ENCODE assay signal across 11 cellular contexts in the genomic region with DNA sequence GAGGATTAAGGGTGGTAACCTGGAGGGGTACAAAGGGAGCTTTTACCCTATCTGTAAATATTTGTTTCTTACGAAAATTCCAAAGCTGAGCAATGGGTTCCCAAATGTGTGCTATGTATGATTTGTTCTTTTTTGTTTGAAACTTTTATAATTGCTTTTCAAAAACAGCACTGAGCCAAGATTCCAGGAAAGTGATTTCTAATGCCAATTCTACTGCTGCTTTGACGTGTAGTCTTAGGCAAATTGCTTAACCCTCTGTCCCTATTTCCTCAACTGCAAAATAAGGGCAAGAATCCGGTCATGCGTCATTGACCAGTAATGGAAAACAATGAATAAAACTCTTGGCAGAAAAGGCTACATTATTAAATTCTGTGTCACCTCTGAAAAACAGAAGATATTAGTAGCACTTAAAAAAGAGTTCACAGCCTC.
DNase-seq lines count a peak whose midpoint lies in the region; ATAC-seq and TF ChIP-seq lines count a peak whose summit lies in the region.
"Had no signal": no experiment of that assay in that cellular context is flagged by ENCODE, and none has a peak within 500 bp of the region (broad histone marks: within the 10 kb centered on the region; RNA-seq: fewer than 3 reads in every experiment).

No MANE protein-coding gene starts in this region.

- ATAC-seq in foreskin keratinocyte = no peak

- H3K27me3 ChIP-seq in adipocyte (replicated peaks; ENCODE audit: control insufficient read depth, insufficient read depth, low read length) (no peaks in the 10 kb centered on the region), foreskin keratinocyte (no peaks in the 10 kb centered on the region)

- no peak for TF ChIP-seq CTCF in foreskin keratinocyte (conservative IDR thresholded peaks at IDR 0.05)

- peak overlapping the region; percentile 70 for H3K9ac ChIP-seq in adipocyte (ENCODE audit: low read length)

- DNase-seq in EH (ENCODE audit: low read depth) (peak; percentile 98), adipocyte (ENCODE audit: low read depth) (peak; percentile 63), foreskin keratinocyte (peak; percentile 21 to 66), renal cortical epithelial cell (ENCODE audit: low read depth) (peak; percentile 99), NCI-H345 (lab: John Stamatoyannopoulos, UW) (no peak), NCI-H1694 (lab: John Stamatoyannopoulos, UW) (no peak), NCI-H1048 (lab: John Stamatoyannopoulos, UW) (no peak)
- DNase-seq in stimulated activated CD4-positive, alpha-beta T cell treated with anti-CD3 and anti-CD28 coated beads, Interleukin-4, amount 100 ng/mL, for 24 hours = no peak
- DNase-seq: cerebellar nuclear complex; Kasumi-1; stimulated activated CD4-positive, alpha-beta T cell treated with anti-CD3 and anti-CD28 coated beads, Interleukin-4, amount 100 ng/mL, for 4 hours had no signal

- H3K36me3 ChIP-seq in adipocyte (ENCODE audit: control insufficient read depth, insufficient read depth, low read length, severe bottlenecking) = no peaks in the 10 kb centered on the region

- H3K4me1 ChIP-seq in adipocyte (ENCODE audit: control insufficient read depth, insufficient read depth, low read length) (peaks cover 46% of the 10 kb centered on the region), foreskin keratinocyte (peaks cover 3% of the 10 kb centered on the region)

- no peak overlapping the region for H3K27ac ChIP-seq in foreskin keratinocyte

- H3K4me3 ChIP-seq in adipocyte (ENCODE audit: low read length) = no peak overlapping the region

- no peaks in the 10 kb centered on the region for H3K9me3 ChIP-seq in adipocyte (ENCODE audit: control insufficient read depth, low read length)

Comparison
In these comparisons a context has a peak if more than half of its experiments do, and no peak if none do; other contexts are left out.
1. DNase-seq: peak in EH (single experiment), adipocyte (single experiment), foreskin keratinocyte (2 of 2) and renal cortical epithelial cell (single experiment); none in NCI-H345 (single experiment), stimulated activated CD4-positive, alpha-beta T cell treated with anti-CD3 and anti-CD28 coated beads, Interleukin-4, amount 100 ng/mL, for 24 hours (single experiment), NCI-H1694 (single experiment) and NCI-H1048 (single experiment).